Comparison of ENCODE assay signal across 8 cellular contexts in the genomic region with DNA sequence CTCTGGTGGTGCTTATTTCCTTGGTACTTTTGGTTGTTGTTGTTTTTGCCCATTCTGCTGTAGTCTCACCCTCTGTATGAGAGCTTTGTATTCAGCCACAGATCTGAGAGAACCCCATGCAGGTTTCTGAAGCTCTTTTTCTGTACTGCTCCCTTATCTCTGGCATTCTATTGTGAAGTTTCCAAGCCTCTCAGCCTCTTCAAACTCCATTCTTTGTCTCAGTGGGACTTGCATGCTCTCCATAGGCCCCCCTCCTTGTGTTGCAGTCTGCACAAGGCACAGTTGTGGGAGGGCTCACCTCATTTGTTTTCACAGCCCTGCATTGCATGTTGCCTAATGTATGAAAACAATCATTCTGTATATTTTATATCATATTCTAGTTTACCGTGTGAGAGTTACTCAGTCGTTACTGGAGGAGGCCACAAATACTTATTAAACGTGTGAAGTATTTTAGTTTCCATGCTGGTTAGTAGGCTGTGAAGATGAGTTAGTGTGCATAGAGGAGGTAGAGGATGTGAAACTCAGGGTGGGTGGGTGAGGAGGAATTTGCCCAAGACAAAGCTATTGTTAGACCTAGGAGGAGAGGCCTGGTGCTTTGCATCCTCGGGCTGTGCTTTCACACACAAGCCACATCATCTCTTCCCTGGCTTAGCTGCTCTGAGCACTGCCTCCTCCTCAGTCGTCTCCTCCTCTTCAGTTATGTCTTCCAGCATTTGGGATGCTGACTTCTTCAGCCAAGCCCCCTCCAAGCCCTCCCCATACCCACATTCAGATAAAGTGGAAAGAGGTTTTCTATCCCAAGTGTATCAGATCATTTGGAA. TPM values are rescaled to one million over a fixed set of nuclear protein-coding genes. Genes with fewer than 3 reads are reported as not detected.
A peak's percentile ranks its signal among the peaks of the same experiment; 100 is the strongest.
DNase-seq lines count a peak whose midpoint lies in the region; ATAC-seq and TF ChIP-seq lines count a peak whose summit lies in the region.

No MANE protein-coding gene starts in this region.

- no peaks in the 10 kb centered on the region for H3K36me3 ChIP-seq in transverse colon

- TF ChIP-seq EP300 in transverse colon (IDR thresholded peaks at IDR 0.05; ENCODE audit: low read depth) = no peak

- H3K4me1 ChIP-seq in transverse colon = peaks cover 0 to 19% (median 6%) of the 10 kb centered on the region in 4 donors

- no peak for TF ChIP-seq POLR2A in transverse colon (IDR thresholded peaks at IDR 0.05)

- intact Hi-C loops in transverse colon (cut with DNase I; ENCODE audit: low total_unique reads) = loop anchor here (5.0 kb wide), 1 partner anchor 183 kb away; no protein-coding TSS in a partner anchor
- intact Hi-C loops in sciatic nerve (cut with DNase I) = loop anchor here (5.0 kb wide), 1 partner anchor 183 kb away; no protein-coding TSS in a partner anchor

- ATAC-seq in GM19438 (IDR thresholded peaks at IDR 0.05; ENCODE audit: low read depth, unreplicated experiment) (peak; percentile 27), HG03565 (IDR thresholded peaks at IDR 0.05; ENCODE audit: unreplicated experiment) (peak; percentile 27), sciatic nerve (no peak)

- WGBS in transverse colon (ENCODE audit: low coverage in 1 of 2), 2 donors = 57 to 88% methylated on average over 4 to 5 of the region's 5 CpGs

- H3K9me3 ChIP-seq in transverse colon = no peaks in the 10 kb centered on the region

- peak overlapping the region; percentile 98 for H3K27ac Mint-ChIP-seq in activated naive CD4-positive, alpha-beta T cell treated with anti-CD3 and anti-CD28 coated beads, Interleukin-2, amount 50 U/mL, for 24 hours

- no peaks in the 10 kb centered on the region for H3K27me3 ChIP-seq in transverse colon

- peaks cover 17% of the 10 kb centered on the region for H3K9me3 Mint-ChIP-seq in activated naive CD4-positive, alpha-beta T cell treated with anti-CD3 and anti-CD28 coated beads, Interleukin-2, amount 50 U/mL, for 24 hours

- H3K4me3 ChIP-seq in transverse colon = no peak overlapping the region

- peaks cover 96% of the 10 kb centered on the region for H3K4me1 Mint-ChIP-seq in activated naive CD4-positive, alpha-beta T cell treated with anti-CD3 and anti-CD28 coated beads, Interleukin-2, amount 50 U/mL, for 24 hours

- no peaks in the 10 kb centered on the region for H3K27me3 Mint-ChIP-seq in activated naive CD4-positive, alpha-beta T cell treated with anti-CD3 and anti-CD28 coated beads, Interleukin-2, amount 50 U/mL, for 24 hours

- DNase-seq in CD1c-positive myeloid dendritic cell (ENCODE audit: extremely low spot score) (peak; percentile 75), transverse colon (peak; percentile 41), sciatic nerve (ENCODE audit: low spot score) (no peak), HEK293T (ENCODE audit: extremely low spot score) (no peak), DMS79 (lab: John Stamatoyannopoulos, UW) (no peak)

- TF ChIP-seq CTCF in transverse colon (IDR thresholded peaks at IDR 0.05) = no peak

- CTCF ChIA-PET in HEK293T (lab: Yijun Ruan, JAX) = interaction anchor here (0.6 to 0.7 kb wide), 3 partner anchors 149 to 219 kb away, joined by 3 to 4 read pairs (median 3); no protein-coding TSS in a partner anchor

- H3K27ac ChIP-seq in transverse colon = peak overlapping the region; percentile 23 to 50 (median 42)

- in situ Hi-C loops in transverse colon (cut with MboI; ENCODE audit: low pct_ligation_motif_present in 1 of 4, low pct_unique_long_range_greater_than_20kb in 1 of 4, low sequenced_read_pairs in 3 of 4) = loop anchor here (5.0 to 25.0 kb wide), 6 partner anchors 175 to 545 kb away; a partner anchor contains a TSS

- peak overlapping the region; percentile 80 for H3K4me3 Mint-ChIP-seq in activated naive CD4-positive, alpha-beta T cell treated with anti-CD3 and anti-CD28 coated beads, Interleukin-2, amount 50 U/mL, for 24 hours

- POLR2A ChIA-PET in HEK293T (lab: Yijun Ruan, JAX) = no interaction called here

- H3K36me3 Mint-ChIP-seq in activated naive CD4-positive, alpha-beta T cell treated with anti-CD3 and anti-CD28 coated beads, Interleukin-2, amount 50 U/mL, for 24 hours = no peaks in the 10 kb centered on the region

TF ChIP-seq in HEK293T, 16 proteins besides CTCF, POLR2A, EP300 and RAD21:
- TF ChIP-seq SUZ12 (IDR thresholded peaks at IDR 0.05) = no peak
- no peak for TF ChIP-seq ZNF384 (IDR thresholded peaks at IDR 0.05)
- TF ChIP-seq LEF1 (IDR thresholded peaks at IDR 0.05; ENCODE audit: borderline replicate concordance) = no peak
- no peak for TF ChIP-seq ARNT (IDR thresholded peaks at IDR 0.05)
- no peak for TF ChIP-seq TARDBP (IDR thresholded peaks at IDR 0.05)
- no peak for TF ChIP-seq FOXA1 (IDR thresholded peaks at IDR 0.05)
- no peak for TF ChIP-seq ELF4 (IDR thresholded peaks at IDR 0.05)
- no peak for TF ChIP-seq FOXK2 (IDR thresholded peaks at IDR 0.05)
TF ChIP-seq in HEK293T: peak in this region for 0.

RNA-seq across cellular contexts. Expression of a gene that starts 7.8 kb away (rescaled TPM):
- total RNA-seq in transverse colon (1 to 10 TPM in 1 of 4 donors, under 1 TPM in 1, not detected in 2; 0.82 to 2.7 TPM), sciatic nerve (3.3 TPM)

RNA-seq across cellular contexts. Expression of a gene that starts 19.2 kb away (rescaled TPM):
- total RNA-seq in transverse colon (10 to 100 TPM; 43.4 to 61.0 (median 50.7) TPM), sciatic nerve (14.6 TPM)

Comparison
In these comparisons a context has a peak if more than half of its experiments do, and no peak if none do; other contexts are left out.
1. DNase-seq: peak in CD1c-positive myeloid dendritic cell (single experiment) and transverse colon (single experiment); none in sciatic nerve (single experiment), HEK293T (single experiment) and DMS79 (single experiment).